Comparison of ENCODE assay signal across 28 cellular contexts in the genomic region with DNA sequence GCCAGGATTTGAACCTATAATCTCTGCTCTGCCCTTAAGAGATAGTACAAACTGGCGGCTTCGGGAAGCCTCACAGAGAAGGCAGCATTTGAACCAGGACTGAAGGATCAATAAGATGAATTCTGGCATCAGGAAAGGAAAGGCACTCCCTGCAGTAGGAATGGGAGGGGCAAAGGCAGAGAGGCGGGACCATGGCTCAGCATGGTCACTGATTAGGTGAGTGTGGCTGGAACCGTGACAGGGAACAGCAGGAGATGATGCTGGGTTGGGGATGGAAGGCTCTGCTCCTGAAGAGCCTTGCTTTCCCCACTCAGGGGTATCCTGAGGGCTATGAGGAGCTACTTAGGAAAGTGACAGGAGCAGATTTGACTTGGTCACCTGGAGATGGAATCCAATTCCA.
"Had no signal": no experiment of that assay in that cellular context is flagged by ENCODE, and none has a peak within 500 bp of the region (broad histone marks: within the 10 kb centered on the region; RNA-seq: fewer than 3 reads in every experiment).

No MANE protein-coding gene starts in this region.

- ATAC-seq: activated naive CD8-positive, alpha-beta T cell treated with anti-CD3 and anti-CD28 coated beads, Interleukin-2, amount 50 U/mL, for 24 hours; activated T-helper 17 cell treated with anti-CD3 and anti-CD28 coated beads, Interleukin-2, amount 50 U/mL, for 72 hours; natural killer cell; sciatic nerve; stimulated activated naive B cell treated with anti-CD40 and anti-IgM and Interleukin-4, amounts not matched to agents 10 μg/mL and 1 μg/mL and 100 μg/mL, for 72 hours; upper lobe of right lung had no signal

- H3K36me3 Mint-ChIP-seq: activated naive CD4-positive, alpha-beta T cell treated with anti-CD3 and anti-CD28 coated beads, Interleukin-2, amount 50 U/mL, for 24 hours; natural killer cell; stimulated activated naive B cell treated with anti-CD40 and anti-IgM and Interleukin-4, amounts not matched to agents 10 μg/mL and 1 μg/mL and 100 μg/mL, for 72 hours had no signal

- H3K27ac Mint-ChIP-seq: activated CD4-positive, alpha-beta memory T cell treated with anti-CD3 and anti-CD28 coated beads, Interleukin-2, amount 10 ng/mL, durations not matched to agents 7 days and 5 days; activated CD4-positive, alpha-beta T cell treated with anti-CD3 and anti-CD28 coated beads, Interleukin-2, amount 10 ng/mL, durations not matched to agents 7 days and 5 days; activated naive CD4-positive, alpha-beta T cell treated with anti-CD3 and anti-CD28 coated beads, Interleukin-2, amount 50 U/mL, for 24 hours; activated naive CD8-positive, alpha-beta T cell treated with anti-CD3 and anti-CD28 coated beads, Interleukin-2, amount 50 U/mL, for 24 hours; activated T-cell treated with anti-CD3 and anti-CD28 coated beads, Interleukin-2, amount 50 U/mL, for 24 hours; activated T-helper 17 cell treated with anti-CD3 and anti-CD28 coated beads, Interleukin-2, amount 50 U/mL, for 72 hours; natural killer cell; progenitor cell of endocrine pancreas; stimulated activated naive B cell treated with anti-CD40 and anti-IgM and Interleukin-4, amounts not matched to agents 10 μg/mL and 1 μg/mL and 100 μg/mL, for 72 hours had no signal

- H3K9me3 Mint-ChIP-seq: activated CD4-positive, alpha-beta memory T cell treated with anti-CD3 and anti-CD28 coated beads, Interleukin-2, amount 10 ng/mL, durations not matched to agents 7 days and 5 days; activated CD4-positive, alpha-beta T cell treated with anti-CD3 and anti-CD28 coated beads, Interleukin-2, amount 10 ng/mL, durations not matched to agents 7 days and 5 days; activated naive CD4-positive, alpha-beta T cell treated with anti-CD3 and anti-CD28 coated beads, Interleukin-2, amount 50 U/mL, for 24 hours; activated naive CD8-positive, alpha-beta T cell treated with anti-CD3 and anti-CD28 coated beads, Interleukin-2, amount 50 U/mL, for 24 hours; activated T-cell treated with anti-CD3 and anti-CD28 coated beads, Interleukin-2, amount 50 U/mL, for 24 hours; activated T-helper 17 cell treated with anti-CD3 and anti-CD28 coated beads, Interleukin-2, amount 50 U/mL, for 72 hours; natural killer cell had no signal

- H3K4me1 Mint-ChIP-seq: activated CD4-positive, alpha-beta memory T cell treated with anti-CD3 and anti-CD28 coated beads, Interleukin-2, amount 10 ng/mL, durations not matched to agents 7 days and 5 days; activated CD4-positive, alpha-beta T cell treated with anti-CD3 and anti-CD28 coated beads, Interleukin-2, amount 10 ng/mL, durations not matched to agents 7 days and 5 days; activated naive CD4-positive, alpha-beta T cell treated with anti-CD3 and anti-CD28 coated beads, Interleukin-2, amount 50 U/mL, for 24 hours; activated naive CD8-positive, alpha-beta T cell treated with anti-CD3 and anti-CD28 coated beads, Interleukin-2, amount 50 U/mL, for 24 hours; activated T-helper 17 cell treated with anti-CD3 and anti-CD28 coated beads, Interleukin-2, amount 50 U/mL, for 72 hours; natural killer cell; stimulated activated naive B cell treated with anti-CD40 and anti-IgM and Interleukin-4, amounts not matched to agents 10 μg/mL and 1 μg/mL and 100 μg/mL, for 72 hours had no signal

- H3K4me3 Mint-ChIP-seq: activated CD4-positive, alpha-beta memory T cell treated with anti-CD3 and anti-CD28 coated beads, Interleukin-2, amount 10 ng/mL, durations not matched to agents 7 days and 5 days; activated CD4-positive, alpha-beta T cell treated with anti-CD3 and anti-CD28 coated beads, Interleukin-2, amount 10 ng/mL, durations not matched to agents 7 days and 5 days; activated naive CD4-positive, alpha-beta T cell treated with anti-CD3 and anti-CD28 coated beads, Interleukin-2, amount 50 U/mL, for 24 hours; activated naive CD8-positive, alpha-beta T cell treated with anti-CD3 and anti-CD28 coated beads, Interleukin-2, amount 50 U/mL, for 24 hours; activated T-cell treated with anti-CD3 and anti-CD28 coated beads, Interleukin-2, amount 50 U/mL, for 24 hours; activated T-helper 17 cell treated with anti-CD3 and anti-CD28 coated beads, Interleukin-2, amount 50 U/mL, for 72 hours; natural killer cell; stimulated activated naive B cell treated with anti-CD40 and anti-IgM and Interleukin-4, amounts not matched to agents 10 μg/mL and 1 μg/mL and 100 μg/mL, for 72 hours had no signal

- H3K4me1 ChIP-seq: esophagus squamous epithelium, upper lobe of right lung had no signal

- H3K4me3 ChIP-seq: esophagus squamous epithelium, ovary, skin epidermis, stomach, tibial artery, upper lobe of right lung had no signal

- H3K36me3 ChIP-seq: neutrophil, ovary had no signal

- H3K27me3 ChIP-seq: esophagus squamous epithelium, neutrophil, ovary, stomach, tibial artery, upper lobe of right lung had no signal

- H3K9me3 ChIP-seq: esophagus squamous epithelium, neutrophil, ovary, stomach, tibial artery, upper lobe of right lung had no signal

- H3K27ac ChIP-seq: epithelial cell of prostate, esophagus squamous epithelium, neutrophil, ovary, skin epidermis, stomach, tibial artery, upper lobe of right lung, WERI-Rb-1 had no signal

- H3K27me3 Mint-ChIP-seq: activated CD4-positive, alpha-beta memory T cell treated with anti-CD3 and anti-CD28 coated beads, Interleukin-2, amount 10 ng/mL, durations not matched to agents 7 days and 5 days; activated CD4-positive, alpha-beta T cell treated with anti-CD3 and anti-CD28 coated beads, Interleukin-2, amount 10 ng/mL, durations not matched to agents 7 days and 5 days; activated T-cell treated with anti-CD3 and anti-CD28 coated beads, Interleukin-2, amount 50 U/mL, for 24 hours; activated T-helper 17 cell treated with anti-CD3 and anti-CD28 coated beads, Interleukin-2, amount 50 U/mL, for 72 hours; progenitor cell of endocrine pancreas had no signal

- DNase-seq: activated CD4-positive, alpha-beta memory T cell treated with anti-CD3 and anti-CD28 coated beads, Interleukin-2, amount 10 ng/mL, durations not matched to agents 7 days and 5 days; activated CD4-positive, alpha-beta T cell treated with anti-CD3 and anti-CD28 coated beads, Interleukin-2, amount 10 ng/mL, durations not matched to agents 7 days and 5 days; activated CD4-positive, CD25-positive, alpha-beta regulatory T cell treated with anti-CD3 and anti-CD28 coated beads, Interleukin-2, amount 50 U/mL, for 72 hours; activated CD8-positive, alpha-beta memory T cell treated with anti-CD3 and anti-CD28 coated beads, Interleukin-2, amount 50 U/mL, for 48 hours; activated naive CD8-positive, alpha-beta T cell treated with anti-CD3 and anti-CD28 coated beads, Interleukin-2, amount 50 U/mL, for 24 hours; activated T-cell treated with anti-CD3 and anti-CD28 coated beads, Interleukin-2, amount 50 U/mL, for 24 hours; amygdala; central memory CD4-positive, alpha-beta T cell; dermis blood vessel endothelial cell; effector CD4-positive, alpha-beta T cell; esophagus squamous epithelium; foreskin melanocyte; islet precursor cell; natural killer cell; ovary; retina; stimulated activated naive B cell treated with anti-CD40 and anti-IgM and Interleukin-4, amounts not matched to agents 10 μg/mL and 1 μg/mL and 100 μg/mL, for 72 hours; stomach; tibial artery; upper lobe of right lung; WERI-Rb-1 had no signal
